ENCODE assay signal across 8 cellular contexts in genomic region chr11:9972917-9973504, GRCh38.
DNase-seq lines count a peak whose midpoint lies in the region; ATAC-seq and TF ChIP-seq lines count a peak whose summit lies in the region.

No MANE protein-coding gene starts in this region.

- H3K4me2 ChIP-seq in SK-N-SH, result no peak overlapping the region

- no peak for TF ChIP-seq EP300 in SK-N-SH (IDR thresholded peaks at IDR 0.05; ENCODE audit: borderline replicate concordance in 1 of 2, low read depth in 1 of 2, low read length in 1 of 2)

- H3K9me3 ChIP-seq in HUES64 (ENCODE audit: insufficient read depth, low read depth, low read length) (no peaks in the 10 kb centered on the region), SK-N-SH (no peaks in the 10 kb centered on the region)

- H3K27me3 ChIP-seq in HUES64 (ENCODE audit: insufficient read depth, low read length) (no peaks in the 10 kb centered on the region), SK-N-SH (ENCODE audit: insufficient read depth) (no peaks in the 10 kb centered on the region)

- POLR2A ChIA-PET in SK-N-SH (lab: Yijun Ruan, JAX), result interaction anchor here (0.9 to 1.7 kb wide), 2 partner anchors 332 to 400 kb away, joined by 5 to 6 read pairs; partner anchors contain the start of genes ADM and WEE1

- no peaks in the 10 kb centered on the region for H3K9me2 ChIP-seq in SK-N-SH

- peak; percentile 86 for TF ChIP-seq CTCF in 22Rv1 (IDR thresholded peaks at IDR 0.05)
- peak; percentile 88 for TF ChIP-seq CTCF in SK-N-SH (IDR thresholded peaks at IDR 0.05)

- no peaks in the 10 kb centered on the region for H3F3A ChIP-seq in SK-N-SH (replicated peaks; ENCODE audit: insufficient read depth)

- 49% methylated on average over 7 of the region's 7 CpGs for WGBS in HUES64
- 61% methylated on average over 7 of the region's 7 CpGs for WGBS in SK-N-SH (ENCODE audit: low lambda C conversion rate)

- H3K36me3 ChIP-seq in HUES64 (ENCODE audit: insufficient read depth, low read length), result peaks cover 2% of the 10 kb centered on the region; the same call in 1 of the 2 replicates
- peaks cover 2 to 10% of the 10 kb centered on the region in 2 experiments for H3K36me3 ChIP-seq in SK-N-SH (replicated peaks in 1 of 2; ENCODE audit: control insufficient read depth in 1 of 2, insufficient read depth in 2 of 2, low read length in 1 of 2)

- H3K9ac ChIP-seq in HUES64 (ENCODE audit: low read depth, low read length), result no peak overlapping the region
- no peak overlapping the region for H3K9ac ChIP-seq in SK-N-SH

- H4K20me1 ChIP-seq in SK-N-SH (ENCODE audit: insufficient read depth), result no peaks in the 10 kb centered on the region

- TF ChIP-seq RAD21 in SK-N-SH (IDR thresholded peaks at IDR 0.05; ENCODE audit: low read length), result peak; percentile 84

- H3K4me3 ChIP-seq in HUES64 (ENCODE audit: low read length), result no peak overlapping the region
- no peak overlapping the region for H3K4me3 ChIP-seq in SK-N-SH (ENCODE audit: low read depth in 2 of 2, low read length in 1 of 2)

- H3K27ac ChIP-seq in 22Rv1 (no peak overlapping the region), HUES64 (ENCODE audit: low read depth, low read length) (peak overlapping the region; percentile 34), SK-N-SH (ENCODE audit: low read depth in 2 of 2, low read length in 1 of 2) (no peak overlapping the region; a peak in 1 of 4 replicates)

- no peaks in the 10 kb centered on the region for H3K79me2 ChIP-seq in SK-N-SH (ENCODE audit: insufficient read depth)

- no peak for ATAC-seq in HG03097 (IDR thresholded peaks at IDR 0.05; ENCODE audit: low FRiP score, unreplicated experiment)

- peak; percentile 65 for DNase-seq in ELR (ENCODE audit: low read depth)
- DNase-seq in SK-N-SH, result peak; percentile 67
- peak; percentile 65 for DNase-seq in epidermal melanocyte (ENCODE audit: insufficient read length, low spot score)
- DNase-seq in myocyte (ENCODE audit: low read depth), result peak; percentile 63
- DNase-seq in SKM-1 (lab: John Stamatoyannopoulos, UW; ENCODE audit: unreplicated experiment), result no peak

- H3K4me1 ChIP-seq in HUES64 (ENCODE audit: insufficient read depth, low read length) (peaks cover 28% of the 10 kb centered on the region), SK-N-SH (ENCODE audit: control insufficient read depth in 1 of 2, insufficient read depth in 2 of 2, low read depth in 1 of 2, low read length in 1 of 2) (peaks cover 2 to 4% of the 10 kb centered on the region in 2 experiments; a peak in 2 of 4 replicates)

- H2AFZ ChIP-seq in SK-N-SH (ENCODE audit: low read depth), result no peak overlapping the region

- CTCF ChIA-PET in SK-N-SH (lab: Yijun Ruan, JAX), result interaction anchor here (0.6 to 5.0 kb wide), 36 partner anchors 9 to 622 kb away, joined by 3 to 39 read pairs (median 3); partner anchors contain the start of gene ADM

TF ChIP-seq in SK-N-SH, 30 proteins besides CTCF, POLR2A, EP300 and RAD21:
- no peak for TF ChIP-seq NRF1 (IDR thresholded peaks at IDR 0.05; ENCODE audit: low read depth, low read length)
- TF ChIP-seq SMC3 (IDR thresholded peaks at IDR 0.05; ENCODE audit: low read depth, low read length), result peak; percentile 75
